ENCODE assay signal across 24 cellular contexts in the genomic region with DNA sequence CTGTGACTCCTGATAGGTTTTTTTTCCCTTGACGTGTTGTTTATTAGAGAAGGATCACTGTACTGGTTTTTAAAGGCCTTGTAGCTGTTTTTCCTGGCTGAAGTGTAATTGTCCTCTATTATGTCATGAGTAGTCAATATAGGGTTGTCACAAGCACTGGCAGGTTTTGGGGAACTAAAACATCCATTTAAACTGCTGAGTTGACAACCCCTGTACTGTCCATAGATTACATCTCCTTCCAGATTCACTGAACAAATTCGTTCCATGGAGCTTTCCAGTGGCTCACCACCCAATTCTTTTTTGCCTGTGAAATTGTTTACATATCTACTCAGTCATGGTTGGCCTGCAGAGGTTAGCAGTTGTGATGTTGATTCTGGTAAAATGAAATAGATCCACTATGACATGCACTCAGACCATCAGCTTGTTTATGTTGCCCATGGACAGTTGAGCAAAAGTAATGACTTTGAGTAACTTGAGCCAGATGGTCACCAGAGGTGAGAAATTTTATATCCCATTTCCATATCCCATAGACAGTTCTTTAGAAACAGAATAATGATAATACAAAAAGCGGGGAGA. TPM values are rescaled to one million over a fixed set of nuclear protein-coding genes. Genes with fewer than 3 reads are reported as not detected.
A peak's percentile ranks its signal among the peaks of the same experiment; 100 is the strongest.
DNase-seq lines count a peak whose midpoint lies in the region; ATAC-seq, FAIRE-seq and TF ChIP-seq lines count a peak whose summit lies in the region.
"Had no signal": no experiment of that assay in that cellular context is flagged by ENCODE, and none has a peak within 500 bp of the region (broad histone marks: within the 10 kb centered on the region; RNA-seq: fewer than 3 reads in every experiment).

No MANE protein-coding gene starts in this region.

- ATAC-seq in A549, result no peak
- no peak for ATAC-seq in GM19463 (IDR thresholded peaks at IDR 0.05; ENCODE audit: unreplicated experiment)
- no peak for ATAC-seq in HG02759 (IDR thresholded peaks at IDR 0.05; ENCODE audit: unreplicated experiment)
- ATAC-seq: HCT116, Right ventricle myocardium inferior, SK-N-SH treated with all-trans-retinoic acid at 6 μM for 48 hours had no signal

- WGBS in A549 (ENCODE audit: missing lambda C conversion rate), result 89% methylated on average over 3 of the region's 3 CpGs
- WGBS in testis, 2 donors, result 98% methylated on average over 3 of the region's 3 CpGs

- no peaks in the 10 kb centered on the region for H3K27me3 Mint-ChIP-seq in T-helper 2 cell treated with Interferon-gamma antibody and Interleukin-4, amounts not matched to agents 5 μg/mL and 100 μg/mL, for 36 hours (ENCODE audit: low read depth)

- no peaks in the 10 kb centered on the region for H3K9me3 Mint-ChIP-seq in T-helper 2 cell treated with Interferon-gamma antibody and Interleukin-4, amounts not matched to agents 5 μg/mL and 100 μg/mL, for 36 hours
- H3K9me3 Mint-ChIP-seq: CD14-positive monocyte had no signal

- H3K9me3 ChIP-seq in A549 (no peaks in the 10 kb centered on the region), testis (no peaks in the 10 kb centered on the region)

- H3K4me1 ChIP-seq in A549 (peaks cover 16% of the 10 kb centered on the region), testis (no peaks in the 10 kb centered on the region)

- no peak overlapping the region for H3K27ac Mint-ChIP-seq in T-helper 2 cell treated with Interferon-gamma antibody and Interleukin-4, amounts not matched to agents 5 μg/mL and 100 μg/mL, for 36 hours
- H3K27ac Mint-ChIP-seq: CD14-positive monocyte had no signal

- H3K27ac ChIP-seq in A549, result no peak overlapping the region
- no peak overlapping the region for H3K27ac ChIP-seq in testis

- no peak overlapping the region for H3K4me3 Mint-ChIP-seq in T-helper 2 cell treated with Interferon-gamma antibody and Interleukin-4, amounts not matched to agents 5 μg/mL and 100 μg/mL, for 36 hours
- H3K4me3 Mint-ChIP-seq: CD14-positive monocyte had no signal

- TF ChIP-seq POLR2A in A549 (IDR thresholded peaks at IDR 0.05; ENCODE audit: low read length) (no peak), testis (IDR thresholded peaks at IDR 0.05) (no peak)

- POLR2A ChIA-PET in A549 (lab: Yijun Ruan, JAX), result interaction anchor here (0.5 kb wide), 1 partner anchor 73 kb away, joined by 3 read pairs; no protein-coding TSS in a partner anchor

- H3K36me3 ChIP-seq in testis (ENCODE audit: low read depth, missing control alignments), result no peaks in the 10 kb centered on the region

- H3K27me3 ChIP-seq in testis, result no peaks in the 10 kb centered on the region

- CTCF ChIA-PET in A549 (lab: Yijun Ruan, JAX), result interaction anchor here (1.1 to 1.4 kb wide), 3 partner anchors 9 to 85 kb away, joined by 3 to 6 read pairs (median 3); no protein-coding TSS in a partner anchor

- no peak overlapping the region for H3K4me2 ChIP-seq in A549

- peaks cover 52% of the 10 kb centered on the region for H3K36me3 Mint-ChIP-seq in T-helper 2 cell treated with Interferon-gamma antibody and Interleukin-4, amounts not matched to agents 5 μg/mL and 100 μg/mL, for 36 hours (ENCODE audit: low read depth)

- TF ChIP-seq CTCF in A549 (IDR thresholded peaks at IDR 0.05), result no peak
- TF ChIP-seq CTCF in testis (IDR thresholded peaks at IDR 0.05), result no peak

- TF ChIP-seq RAD21 in A549 (conservative IDR thresholded peaks at IDR 0.05 in 1 of 2, IDR thresholded peaks at IDR 0.05 in 1 of 2), result no peak

- H3K4me3 ChIP-seq in A549 (no peak overlapping the region), testis (no peak overlapping the region)

- FAIRE-seq in A549 (lab: Jason Lieb, UNC), result no peak
- FAIRE-seq: A204.1, RCC 7860 had no signal

- H3K4me1 Mint-ChIP-seq in T-helper 2 cell treated with Interferon-gamma antibody and Interleukin-4, amounts not matched to agents 5 μg/mL and 100 μg/mL, for 36 hours (ENCODE audit: low read depth), result no peaks in the 10 kb centered on the region
- H3K4me1 Mint-ChIP-seq: CD14-positive monocyte had no signal

- no peak for TF ChIP-seq EP300 in A549 (IDR thresholded peaks at IDR 0.05)

- DNase-seq in A549 (ENCODE audit: low read depth in 1 of 2, low spot score in 1 of 2), result no peak
- peak; percentile 69 for DNase-seq in COLO668 (lab: John Stamatoyannopoulos, UW; ENCODE audit: unreplicated experiment)
- peak; percentile 87 for DNase-seq in NCI-H510A treated with DMSO at 0.1 percent for 48 hours (lab: John Stamatoyannopoulos, UW)
- peak; percentile 90 for DNase-seq in fibroblast of peridontal ligament (ENCODE audit: extremely low read depth)
- DNase-seq in T-helper 2 cell treated with Interferon-gamma antibody and Interleukin-4, amounts not matched to agents 5 μg/mL and 100 μg/mL, for 36 hours (ENCODE audit: low spot score), result no peak
- no peak for DNase-seq in testis
- DNase-seq: AML-193, COR-L47, GF-D8, GOT3, KG1, NCI-H1417 treated with DMSO at 0.1 percent for 48 hours, NCI-H1930, NCI-H2171 treated with DMSO at 0.1 percent for 48 hours, NCI-H446, T-helper 1 cell had no signal

- intact Hi-C loops in testis (cut with DNase I; ENCODE audit: low total_unique reads), result no loop called here

TF ChIP-seq in A549, 52 proteins besides CTCF, POLR2A, EP300 and RAD21:
- TF ChIP-seq KDM1A (IDR thresholded peaks at IDR 0.05; ENCODE audit: low read depth) (no peak), NFE2L2 (conservative IDR thresholded peaks at IDR 0.05; ENCODE audit: low read length) (no peak), EHMT2 (IDR thresholded peaks at IDR 0.05; ENCODE audit: low read depth) (no peak), MAFK (IDR thresholded peaks at IDR 0.05; ENCODE audit: partially characterized antibody) (peak; percentile 40), TFCP2L1 (CRISPR knock-in tag; IDR thresholded peaks at IDR 0.05) (no peak)

RNA-seq across cellular contexts. Expression of gene QSOX1, which starts 59.9 kb away (rescaled TPM):
- polyA plus RNA-seq in A549 (2011; rRNA removed) (60.2 and 67.3 TPM in 2 replicates), A549 (2017; fragmentation: RNase III; extraction: RNeasy Plus Mini Kit Qiagen cat#74134 plus additional on column Dnase treatment) (41.5 to 43.8 TPM (median 41.6 TPM) in 3 replicates), testis (ENCODE audit: insufficient read depth, low read depth, low replicate concordance) (285 TPM)
- 49.0 and 56.2 TPM in 2 replicates for polyA plus RNA-seq in A549 (2012; cell fraction: cytosol; rRNA removed)
- polyA plus RNA-seq in A549 (2012; cell fraction: nucleus; rRNA removed), result 141 and 234 TPM in 2 replicates
- polyA minus RNA-seq in A549 (2011; rRNA and poly(A)+ RNA removed), result 25.3 and 37.9 TPM in 2 replicates
- total RNA-seq in testis, result 100 to 1,000 TPM; 566 to 691 TPM

Comparison
In these comparisons a context has a peak if more than half of its experiments do, and no peak if none do; other contexts are left out.
1. DNase-seq: peak in COLO668 (single experiment), NCI-H510A treated with DMSO at 0.1 percent for 48 hours (single experiment) and fibroblast of peridontal ligament (single experiment); none in A549 (0 of 2), T-helper 2 cell treated with Interferon-gamma antibody and Interleukin-4, amounts not matched to agents 5 μg/mL and 100 μg/mL, for 36 hours (single experiment) and testis (single experiment).